Comparison of ENCODE assay signal across 20 cellular contexts in the genomic region with DNA sequence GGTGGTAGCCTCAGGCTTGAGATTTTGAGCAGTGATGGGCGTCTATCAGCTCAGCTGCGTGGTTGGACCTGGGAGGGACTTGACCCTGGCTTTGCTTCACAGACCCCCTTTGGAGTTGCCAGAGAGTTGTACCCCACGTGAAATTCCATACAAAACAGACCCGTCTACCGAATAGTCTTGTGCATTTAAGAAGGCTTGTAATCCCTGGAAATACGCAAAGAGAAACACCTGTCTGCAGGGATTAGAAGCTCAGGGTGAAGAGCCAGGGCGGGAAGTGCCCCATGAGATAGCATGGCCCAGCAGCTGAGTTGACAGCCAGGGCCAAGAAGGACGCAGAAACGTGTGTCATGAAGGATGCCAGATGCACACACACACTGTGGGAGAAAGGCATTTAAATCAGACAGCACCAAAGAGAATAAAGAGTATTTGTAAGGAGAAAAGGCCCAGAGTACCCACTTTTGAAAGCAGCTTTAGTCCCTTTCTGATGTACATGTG. TPM values are rescaled to one million over a fixed set of nuclear protein-coding genes. Genes with fewer than 3 reads are reported as not detected.
DNase-seq lines count a peak whose midpoint lies in the region; ATAC-seq, FAIRE-seq and TF ChIP-seq lines count a peak whose summit lies in the region.
"Had no signal": no experiment of that assay in that cellular context is flagged by ENCODE, and none has a peak within 500 bp of the region (broad histone marks: within the 10 kb centered on the region; RNA-seq: fewer than 3 reads in every experiment).

No MANE protein-coding gene starts in this region.

- H3K79me2 ChIP-seq in osteoblast (ENCODE audit: insufficient read depth, low read length), result no peaks in the 10 kb centered on the region

- H3K27me3 ChIP-seq in right atrium auricular region (no peaks in the 10 kb centered on the region), osteoblast (ENCODE audit: insufficient read depth, low read length) (no peaks in the 10 kb centered on the region)
- H3K27me3 ChIP-seq: BE2C had no signal

- no peaks in the 10 kb centered on the region for H4K20me1 ChIP-seq in osteoblast (ENCODE audit: insufficient read depth, low read length)

- no peak overlapping the region for H2AFZ ChIP-seq in osteoblast (ENCODE audit: low read length)
- H2AFZ ChIP-seq: GM23248 had no signal

- no peak overlapping the region for H3K4me3 ChIP-seq in right atrium auricular region
- H3K4me3 ChIP-seq in osteoblast (ENCODE audit: insufficient read depth, low read length), result no peak overlapping the region
- H3K4me3 ChIP-seq: GM23248 had no signal

- no peak overlapping the region for H3K4me2 ChIP-seq in osteoblast (ENCODE audit: insufficient read depth, low read length)

- H3K27ac ChIP-seq in right atrium auricular region, result no peak overlapping the region
- H3K27ac ChIP-seq in osteoblast (ENCODE audit: low read depth, low read length), result no peak overlapping the region
- H3K27ac ChIP-seq: GM23248 had no signal

- peak; percentile 25 for ATAC-seq in left ventricle myocardium superior

- DNase-seq in left ventricle myocardium superior, result no peak
- no peak for DNase-seq in right atrium auricular region (ENCODE audit: low spot score)
- DNase-seq in medulla oblongata (ENCODE audit: extremely low spot score), result peak; percentile 12
- peak; percentile 15 for DNase-seq in osteoblast (ENCODE audit: insufficient read length, low spot score, missing footprints)
- no peak for DNase-seq in D721Med (ENCODE audit: insufficient read length, low spot score)
- no peak for DNase-seq in A172 (ENCODE audit: low spot score)
- DNase-seq: ACHN; BE2C; C1 segment of cervical spinal cord; CD4-positive, CD25-positive, alpha-beta regulatory T cell; CD8-positive, alpha-beta memory T cell; COR-L47; GM23248; HCEC 1CT had no signal

- no peak for FAIRE-seq in D721Med (lab: Jason Lieb, UNC)
- FAIRE-seq: A204.1, G401.6, GM12891, GM19239 had no signal

- H3K36me3 ChIP-seq in right atrium auricular region, result no peaks in the 10 kb centered on the region
- no peaks in the 10 kb centered on the region for H3K36me3 ChIP-seq in osteoblast (ENCODE audit: insufficient read depth, low read length)
- H3K36me3 ChIP-seq: BE2C had no signal

- H3K9me3 ChIP-seq in right atrium auricular region (no peaks in the 10 kb centered on the region), osteoblast (ENCODE audit: low read depth, low read length) (no peaks in the 10 kb centered on the region)
- H3K9me3 ChIP-seq: BE2C had no signal

- H3K4me1 ChIP-seq in right atrium auricular region, result no peaks in the 10 kb centered on the region
- no peaks in the 10 kb centered on the region for H3K4me1 ChIP-seq in osteoblast (ENCODE audit: insufficient read depth, low read length)
- H3K4me1 ChIP-seq: BE2C had no signal

- TF ChIP-seq CTCF in right atrium auricular region (IDR thresholded peaks at IDR 0.05) (no peak), osteoblast (IDR thresholded peaks at IDR 0.05; ENCODE audit: extremely low read depth, low read depth, low read length) (no peak), D721Med (IDR thresholded peaks at IDR 0.05; ENCODE audit: insufficient read depth, missing control alignments) (no peak)

- intact Hi-C loops in left ventricle myocardium superior (cut with micrococcal nuclease), result no loop called here

RNA-seq across cellular contexts. Expression of a gene that starts 46.5 kb away (rescaled TPM):
- total RNA-seq in left ventricle myocardium superior (5.5 TPM), right atrium auricular region (1 to 10 TPM; 1.2 to 6.6 TPM), osteoblast (not detected in 2 replicates)
- 0.67 TPM in 1 of 2 replicates, not detected in the other for total RNA-seq in A172 (2014; rRNA removed; shearing (Covaris generic))
- total RNA-seq: CD4-positive, CD25-positive, alpha-beta regulatory T cell; CD8-positive, alpha-beta memory T cell; GM23248; H4; HT-29 had no signal

Comparison
In these comparisons a context has a peak if more than half of its experiments do, and no peak if none do; other contexts are left out.
1. DNase-seq: peak in medulla oblongata (single experiment) and osteoblast (single experiment); none in left ventricle myocardium superior (single experiment), right atrium auricular region (single experiment), D721Med (single experiment) and A172 (single experiment).